ENCODE assay signal across 10 cellular contexts in the genomic region with DNA sequence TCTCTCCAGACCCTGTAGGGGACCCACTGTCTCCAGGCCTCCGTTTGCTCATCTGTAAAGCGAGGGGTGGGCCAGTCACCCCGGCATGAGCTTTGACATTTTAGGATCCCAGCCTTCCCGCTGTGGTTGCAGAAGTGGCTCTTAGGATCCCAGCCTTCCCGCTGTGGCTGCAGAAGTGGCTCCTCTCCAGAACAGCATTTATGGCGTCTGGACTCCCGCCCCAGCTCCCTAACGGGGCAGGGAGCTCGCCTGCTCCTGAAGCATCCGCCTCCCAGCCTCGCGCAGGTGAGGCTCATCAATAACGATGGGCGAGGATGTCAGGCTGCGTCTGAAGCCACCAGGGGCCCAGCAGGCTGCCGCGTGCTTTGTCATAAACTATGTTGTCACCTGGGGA.
DNase-seq lines count a peak whose midpoint lies in the region; ATAC-seq and TF ChIP-seq lines count a peak whose summit lies in the region.
"Had no signal": no experiment of that assay in that cellular context is flagged by ENCODE, and none has a peak within 500 bp of the region (broad histone marks: within the 10 kb centered on the region; RNA-seq: fewer than 3 reads in every experiment).

No MANE protein-coding gene starts in this region.

- H3K9me3 ChIP-seq in left ventricle myocardium inferior (replicated peaks) (peaks cover 20% of the 10 kb centered on the region), RWPE2 (ENCODE audit: severe bottlenecking) (peaks cover 6% of the 10 kb centered on the region), muscle layer of colon (ENCODE audit: low read length) (no peaks in the 10 kb centered on the region), A673 (ENCODE audit: low read depth, low read length, poor library complexity, severe bottlenecking) (no peaks in the 10 kb centered on the region)

- no peaks in the 10 kb centered on the region for H3K36me3 ChIP-seq in left ventricle myocardium inferior
- no peaks in the 10 kb centered on the region for H3K36me3 ChIP-seq in RWPE2 (ENCODE audit: low read depth)
- H3K36me3 ChIP-seq in muscle layer of colon (ENCODE audit: insufficient read depth, low read length): no peaks in the 10 kb centered on the region
- no peaks in the 10 kb centered on the region for H3K36me3 ChIP-seq in A673 (ENCODE audit: insufficient read depth, low read length, poor library complexity, severe bottlenecking)

- no TSS peak for BruUV-seq in A673 (replicated peaks; lab: Mats Ljungman, UMichigan)

- CTCF ChIA-PET in A673 (lab: Charles Lee): no interaction called here

- POLR2A ChIA-PET in A673 (lab: Charles Lee; ENCODE audit: low non-redundant PET): no interaction called here

- H3K4me3 ChIP-seq in left ventricle myocardium inferior (peak overlapping the region; percentile 36), RWPE2 (ENCODE audit: severe bottlenecking) (no peak overlapping the region), muscle layer of colon (ENCODE audit: low read depth in 1 of 2, low read length in 2 of 2) (peak overlapping the region in 1 of 2 donors; percentile 54), A673 (ENCODE audit: low read depth, low read length, poor library complexity, severe bottlenecking) (no peak overlapping the region)
- H3K4me3 ChIP-seq: K562 had no signal

- no peaks in the 10 kb centered on the region for H3K27me3 ChIP-seq in left ventricle myocardium inferior (ENCODE audit: low read depth)
- peaks cover 58% of the 10 kb centered on the region for H3K27me3 ChIP-seq in RWPE2 (ENCODE audit: insufficient read depth, poor library complexity, severe bottlenecking)
- no peaks in the 10 kb centered on the region for H3K27me3 ChIP-seq in muscle layer of colon (ENCODE audit: control insufficient read depth in 1 of 2, insufficient read depth in 2 of 2, low read length in 2 of 2)
- no peaks in the 10 kb centered on the region for H3K27me3 ChIP-seq in A673 (replicated peaks; ENCODE audit: insufficient read depth, low read depth, low read length, poor library complexity)

- peak; percentile 26 for DNase-seq in left ventricle myocardium inferior
- DNase-seq in Right ventricle myocardium superior: no peak
- DNase-seq in RWPE2 (ENCODE audit: low spot score): peak; percentile 40
- no peak for DNase-seq in NCI-H526 treated with DMSO at 0.1 percent for 48 hours (lab: John Stamatoyannopoulos, UW)
- DNase-seq in A673 (ENCODE audit: low spot score): no peak
- no peak for DNase-seq in activated CD4-positive, alpha-beta T cell treated with anti-CD3 and anti-CD28 coated beads, Interleukin-2, amount 50 U/mL, for 48 hours
- DNase-seq: activated gamma-delta T cell had no signal

- peak overlapping the region; percentile 22 for H3K9ac ChIP-seq in muscle layer of colon (ENCODE audit: low read length)

- H3K4me1 ChIP-seq in left ventricle myocardium inferior (peaks cover 60% of the 10 kb centered on the region), RWPE2 (ENCODE audit: insufficient read depth, poor library complexity, severe bottlenecking) (peaks cover 8% of the 10 kb centered on the region), muscle layer of colon (ENCODE audit: insufficient read depth, low read length) (peaks cover 42% of the 10 kb centered on the region), A673 (ENCODE audit: insufficient read depth, low read length, poor library complexity, severe bottlenecking) (peaks cover 27% of the 10 kb centered on the region)

- TF ChIP-seq CTCF in left ventricle myocardium inferior (IDR thresholded peaks at IDR 0.05; ENCODE audit: borderline replicate concordance): no peak
- no peak for TF ChIP-seq CTCF in RWPE2 (IDR thresholded peaks at IDR 0.05; ENCODE audit: poor library complexity, severe bottlenecking)
- no peak for TF ChIP-seq CTCF in A673 (conservative IDR thresholded peaks at IDR 0.05; ENCODE audit: low read depth, low read length)

- H3K27ac ChIP-seq in left ventricle myocardium inferior (replicated peaks) (peak overlapping the region; percentile 92), RWPE2 (ENCODE audit: poor library complexity, severe bottlenecking) (no peak overlapping the region), muscle layer of colon (ENCODE audit: low read depth, low read length) (peak overlapping the region; percentile 69), A673 (ENCODE audit: low read depth, low read length, poor library complexity, severe bottlenecking) (no peak overlapping the region)

- intact Hi-C loops in left ventricle myocardium inferior (cut with micrococcal nuclease): no loop called here
- intact Hi-C loops in Right ventricle myocardium superior (cut with DNase I): loop anchor here (10.0 kb wide), 1 partner anchor 191 kb away; no protein-coding TSS in a partner anchor
- intact Hi-C loops in A673 (cut with micrococcal nuclease; ENCODE audit: unreplicated experiment): no loop called here

- ATAC-seq in Right ventricle myocardium superior (ENCODE audit: poor library complexity) (no peak), RWPE2 (ENCODE audit: low read depth) (0 out of 3 replicates have a peak, but pooled peaks have one; percentile 16), HG03342 (IDR thresholded peaks at IDR 0.05; ENCODE audit: unreplicated experiment) (no peak)

Comparison
In these comparisons a context has a peak if more than half of its experiments do, and no peak if none do; other contexts are left out.
1. DNase-seq: peak in left ventricle myocardium inferior (single experiment) and RWPE2 (single experiment); none in Right ventricle myocardium superior (single experiment), NCI-H526 treated with DMSO at 0.1 percent for 48 hours (single experiment), A673 (single experiment) and activated CD4-positive, alpha-beta T cell treated with anti-CD3 and anti-CD28 coated beads, Interleukin-2, amount 50 U/mL, for 48 hours (0 of 2).
2. H3K27ac ChIP-seq: peak in left ventricle myocardium inferior (single experiment) and muscle layer of colon (single experiment); none in RWPE2 (single experiment) and A673 (single experiment).